Comparison of ENCODE assay signal across 7 cellular contexts in genomic region chr3:184682671-184683070, GRCh38.
"Had no signal": no experiment of that assay in that cellular context is flagged by ENCODE, and none has a peak within 500 bp of the region (broad histone marks: within the 10 kb centered on the region; RNA-seq: fewer than 3 reads in every experiment).

No MANE protein-coding gene starts in this region.

- DNase-seq: H9, HCEC 1CT, IMR-90 had no signal

- H3K9me3 Mint-ChIP-seq: GM23338 had no signal

- H3K4me3 ChIP-seq: GM23338 had no signal

- ATAC-seq: GM23338 had no signal

- FAIRE-seq: H1, H54, HTR-8/SVneo had no signal

- H3K27ac Mint-ChIP-seq: GM23338, H9 had no signal

- H3K4me3 Mint-ChIP-seq: GM23338, H9 had no signal

- H3K4me2 ChIP-seq: GM23338 had no signal

- H2AFZ ChIP-seq: GM23338 had no signal
